In the genomic region with DNA sequence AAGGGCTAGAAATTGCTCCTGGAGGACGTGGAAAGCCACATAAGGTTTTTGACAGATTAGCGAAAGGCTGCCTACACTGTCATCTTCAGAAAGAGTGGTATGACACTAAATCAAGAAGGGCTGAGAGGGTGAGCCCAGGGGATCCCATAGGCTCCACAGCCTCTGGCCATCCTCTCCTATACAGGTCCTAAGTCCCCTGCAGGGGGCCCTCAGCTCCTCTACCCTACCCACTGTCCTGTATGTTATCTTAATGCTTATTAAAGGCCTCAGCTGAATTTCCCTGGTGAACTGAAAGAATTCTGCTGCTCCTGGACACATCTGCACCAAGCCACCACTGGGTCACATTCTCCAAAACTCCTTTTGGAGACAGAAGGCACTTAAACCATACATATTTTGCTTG, we compare ENCODE assay signal across 1 cellular context.
TF ChIP-seq lines count a peak whose summit lies in the region.

No MANE protein-coding gene starts in this region.

TF ChIP-seq in HepG2, 621 proteins besides CTCF, POLR2A, EP300 and RAD21:
- TF ChIP-seq MLLT10 (CRISPR knock-in tag; IDR thresholded peaks at IDR 0.05): no peak
- TF ChIP-seq, protein P1, sequence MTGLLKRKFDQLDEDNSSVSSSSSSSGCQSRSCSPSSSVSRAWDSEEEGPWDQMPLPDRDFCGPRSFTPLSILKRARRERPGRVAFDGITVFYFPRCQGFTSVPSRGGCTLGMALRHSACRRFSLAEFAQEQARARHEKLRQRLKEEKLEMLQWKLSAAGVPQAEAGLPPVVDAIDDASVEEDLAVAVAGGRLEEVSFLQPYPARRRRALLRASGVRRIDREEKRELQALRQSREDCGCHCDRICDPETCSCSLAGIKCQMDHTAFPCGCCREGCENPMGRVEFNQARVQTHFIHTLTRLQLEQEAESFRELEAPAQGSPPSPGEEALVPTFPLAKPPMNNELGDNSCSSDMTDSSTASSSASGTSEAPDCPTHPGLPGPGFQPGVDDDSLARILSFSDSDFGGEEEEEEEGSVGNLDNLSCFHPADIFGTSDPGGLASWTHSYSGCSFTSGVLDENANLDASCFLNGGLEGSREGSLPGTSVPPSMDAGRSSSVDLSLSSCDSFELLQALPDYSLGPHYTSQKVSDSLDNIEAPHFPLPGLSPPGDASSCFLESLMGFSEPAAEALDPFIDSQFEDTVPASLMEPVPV (CRISPR knock-in tag; IDR thresholded peaks at IDR 0.05): no peak
- no peak for TF ChIP-seq AHR (CRISPR knock-in tag; IDR thresholded peaks at IDR 0.05)
- TF ChIP-seq FOXA3 (CRISPR knock-in tag; IDR thresholded peaks at IDR 0.05): no peak
